In the genomic region with DNA sequence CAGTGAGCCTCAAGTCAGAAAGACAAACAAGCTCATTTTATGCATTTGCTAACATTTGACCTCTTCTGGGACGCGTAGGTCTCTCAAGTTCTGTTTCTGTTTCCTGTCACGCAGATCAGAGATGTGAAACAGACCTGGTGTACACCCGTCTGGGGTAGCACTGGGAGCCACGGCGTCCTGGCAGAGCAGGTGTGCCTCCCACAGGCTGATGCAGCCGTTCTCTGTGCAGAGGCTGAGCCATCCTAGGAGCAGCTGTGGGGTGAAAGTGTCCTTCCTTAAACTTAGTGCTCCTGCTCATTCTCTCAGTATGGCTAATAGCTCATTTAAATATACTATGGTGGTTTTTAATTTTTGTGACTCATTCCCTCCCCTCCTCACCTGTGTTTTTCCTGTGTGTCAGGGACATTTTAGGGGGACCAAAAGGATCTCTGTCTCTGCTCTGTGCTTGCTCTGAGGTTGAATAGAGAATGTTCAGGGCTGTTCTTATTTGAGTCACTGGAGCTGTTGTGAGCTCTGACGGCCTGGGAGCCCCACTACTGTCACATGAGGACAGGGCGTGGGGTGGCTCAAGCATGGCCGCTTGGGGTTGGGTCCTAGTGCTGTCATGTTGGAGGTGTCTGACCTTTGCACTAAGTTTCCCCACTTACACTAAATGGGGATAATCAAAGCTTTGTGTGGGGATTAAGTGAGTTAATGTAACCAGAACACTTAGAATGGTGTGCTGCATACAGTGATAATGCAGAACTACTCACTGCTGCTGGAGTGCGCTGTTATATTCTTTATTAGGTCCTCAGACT, we compare ENCODE assay signal across 8 cellular contexts. TPM values are rescaled to one million over a fixed set of nuclear protein-coding genes. Genes with fewer than 3 reads are reported as not detected.
DNase-seq lines count a peak whose midpoint lies in the region; ATAC-seq, FAIRE-seq and TF ChIP-seq lines count a peak whose summit lies in the region.

No MANE protein-coding gene starts in this region.

- ATAC-seq in GM21526 (IDR thresholded peaks at IDR 0.05; ENCODE audit: low FRiP score, unreplicated experiment): peak; percentile 89

- no peaks in the 10 kb centered on the region for H3K9me3 Mint-ChIP-seq in IgD-negative memory B cell

- no peaks in the 10 kb centered on the region for H3K36me3 ChIP-seq in small intestine (ENCODE audit: control insufficient read depth in 2 of 2, insufficient read depth in 2 of 2, low read length in 2 of 2)

- H3K4me1 Mint-ChIP-seq in IgD-negative memory B cell: peaks cover 29 to 42% (median 36%) of the 10 kb centered on the region in 3 donors

- DNase-seq in activated T-cell treated with anti-CD3 and anti-CD28 coated beads, Interleukin-2, amount 50 U/mL, for 48 hours: peak; percentile 81 to 88
- DNase-seq in small intestine (peak; percentile 56), HK-2 (ENCODE audit: unreplicated experiment) (no peak), NCI-H146 treated with DMSO at 0.1 percent for 48 hours (lab: John Stamatoyannopoulos, UW; ENCODE audit: unreplicated experiment) (no peak), DMS 273 (lab: John Stamatoyannopoulos, UW; ENCODE audit: unreplicated experiment) (no peak)

- H3K4me3 Mint-ChIP-seq in IgD-negative memory B cell: peak overlapping the region in 2 of 4 donors; percentile 39 to 59

- TF ChIP-seq CTCF in GM12873 (IDR thresholded peaks at IDR 0.05; ENCODE audit: insufficient read depth, low read depth, low read length, missing control alignments): peak; percentile 31

- no peaks in the 10 kb centered on the region for H3K36me3 Mint-ChIP-seq in IgD-negative memory B cell

- peaks cover 14 to 26% of the 10 kb centered on the region in 2 donors for H3K4me1 ChIP-seq in small intestine (ENCODE audit: control insufficient read depth in 2 of 2, insufficient read depth in 1 of 2, low read depth in 1 of 2, low read length in 1 of 2)

- peak overlapping the region in 2 of 3 donors; percentile 68 to 69 for H3K27ac Mint-ChIP-seq in IgD-negative memory B cell

- H3K27me3 ChIP-seq in small intestine (ENCODE audit: control insufficient read depth in 2 of 2, insufficient read depth in 2 of 2, low read length in 2 of 2): no peaks in the 10 kb centered on the region

- H3K9me3 ChIP-seq in small intestine (ENCODE audit: control insufficient read depth, low read depth): no peaks in the 10 kb centered on the region

- H3K27ac ChIP-seq in small intestine (ENCODE audit: low read depth in 1 of 2, low read length in 1 of 2): peak overlapping the region in 1 of 2 donors; percentile 56

- no peak overlapping the region for H3K4me3 ChIP-seq in small intestine (ENCODE audit: low read depth in 1 of 2, low read length in 2 of 2)

- WGBS in small intestine, 3 donors: 22 to 48% (median 29%) methylated on average over 11 of the region's 11 CpGs

- no peak for FAIRE-seq in small intestine (lab: Jason Lieb, UNC)

- no peaks in the 10 kb centered on the region for H3K27me3 Mint-ChIP-seq in IgD-negative memory B cell

RNA-seq across cellular contexts. Expression of a gene that starts 43.0 kb away (rescaled TPM):
- 15.8 TPM for polyA plus RNA-seq in IgD-negative memory B cell
- 10 to 100 TPM; 10.8 to 33.9 (median 12.7) TPM for polyA plus RNA-seq in small intestine

Comparison
In these comparisons a context has a peak if more than half of its experiments do, and no peak if none do; other contexts are left out.
1. DNase-seq: peak in activated T-cell treated with anti-CD3 and anti-CD28 coated beads, Interleukin-2, amount 50 U/mL, for 48 hours (2 of 2) and small intestine (single experiment); none in HK-2 (single experiment), NCI-H146 treated with DMSO at 0.1 percent for 48 hours (single experiment) and DMS 273 (single experiment).